ENCODE assay signal across 14 cellular contexts in genomic region chr20:50277460-50278376, GRCh38.
DNase-seq lines count a peak whose midpoint lies in the region; ATAC-seq and TF ChIP-seq lines count a peak whose summit lies in the region.
"Had no signal": no experiment of that assay in that cellular context is flagged by ENCODE, and none has a peak within 500 bp of the region (broad histone marks: within the 10 kb centered on the region; RNA-seq: fewer than 3 reads in every experiment).

No MANE protein-coding gene starts in this region.

- H3K9me3 ChIP-seq in thyroid gland = no peaks in the 10 kb centered on the region

- no peaks in the 10 kb centered on the region for H3K27me3 ChIP-seq in thyroid gland

- peak overlapping the region; percentile 97 to 99 (median 98) for H3K27ac ChIP-seq in thyroid gland
- H3K27ac ChIP-seq: C4-2B had no signal

- peaks cover 19% of the 10 kb centered on the region for H3K36me3 Mint-ChIP-seq in dendritic cell treated with granulocyte-macrophage colony-stimulating factor and Interleukin-4, amounts not matched to agents 40 ng/mL and 50 ng/mL, for 4 days (ENCODE audit: low read depth)
- no peaks in the 10 kb centered on the region for H3K36me3 Mint-ChIP-seq in nephron (ENCODE audit: low read depth)
- H3K36me3 Mint-ChIP-seq: activated CD8-positive, alpha-beta memory T cell treated with anti-CD3 and anti-CD28 coated beads, Interleukin-2, amount 10 ng/mL, durations not matched to agents 7 days and 5 days; activated naive CD4-positive, alpha-beta T cell treated with anti-CD3 and anti-CD28 coated beads, Interleukin-2, amount 10 ng/mL, durations not matched to agents 7 days and 5 days had no signal

- peak overlapping the region; percentile 77 for H3K27ac Mint-ChIP-seq in dendritic cell treated with granulocyte-macrophage colony-stimulating factor and Interleukin-4, amounts not matched to agents 40 ng/mL and 50 ng/mL, for 4 days
- peak overlapping the region; percentile 15 to 19 (median 16) for H3K27ac Mint-ChIP-seq in nephron
- H3K27ac Mint-ChIP-seq: activated naive CD4-positive, alpha-beta T cell treated with anti-CD3 and anti-CD28 coated beads, Interleukin-2, amount 10 ng/mL, durations not matched to agents 7 days and 5 days had no signal

- ATAC-seq in HG02840 (IDR thresholded peaks at IDR 0.05; ENCODE audit: low FRiP score, unreplicated experiment) = no peak
- ATAC-seq in GM21528 (IDR thresholded peaks at IDR 0.05; ENCODE audit: low FRiP score, unreplicated experiment) = no peak
- ATAC-seq: activated CD8-positive, alpha-beta memory T cell treated with anti-CD3 and anti-CD28 coated beads, Interleukin-2, amount 10 ng/mL, durations not matched to agents 7 days and 5 days had no signal

- H3K4me3 ChIP-seq in thyroid gland (replicated peaks in 1 of 3) = no peak overlapping the region

- no peaks in the 10 kb centered on the region for H3K36me3 ChIP-seq in thyroid gland

- WGBS in thyroid gland, 2 donors = 45% methylated on average over 10 to 14 of the region's 16 CpGs

- TF ChIP-seq CTCF in nephron (IDR thresholded peaks at IDR 0.05; ENCODE audit: unreplicated experiment in 3 of 3) (no peak), thyroid gland (IDR thresholded peaks at IDR 0.05) (no peak)

- peaks cover under 1% of the 10 kb centered on the region for H3K27me3 Mint-ChIP-seq in dendritic cell treated with granulocyte-macrophage colony-stimulating factor and Interleukin-4, amounts not matched to agents 40 ng/mL and 50 ng/mL, for 4 days
- H3K27me3 Mint-ChIP-seq in nephron (ENCODE audit: low read depth) = peaks cover 10% of the 10 kb centered on the region

- H3K4me1 ChIP-seq in thyroid gland = peaks cover 39 to 53% of the 10 kb centered on the region in 2 donors

- H3K4me1 Mint-ChIP-seq in dendritic cell treated with granulocyte-macrophage colony-stimulating factor and Interleukin-4, amounts not matched to agents 40 ng/mL and 50 ng/mL, for 4 days (ENCODE audit: low read depth) = peaks cover 93% of the 10 kb centered on the region
- H3K4me1 Mint-ChIP-seq in nephron = peaks cover 9% of the 10 kb centered on the region
- H3K4me1 Mint-ChIP-seq: activated naive CD4-positive, alpha-beta T cell treated with anti-CD3 and anti-CD28 coated beads, Interleukin-2, amount 10 ng/mL, durations not matched to agents 7 days and 5 days had no signal

- intact Hi-C loops in dendritic cell treated with granulocyte-macrophage colony-stimulating factor and Interleukin-4, amounts not matched to agents 40 ng/mL and 50 ng/mL, for 4 days (cut with micrococcal nuclease) = loop anchor here (10.0 kb wide), 1 partner anchor 67 kb away; no protein-coding TSS in a partner anchor
- intact Hi-C loops in thyroid gland (cut with DNase I) = no loop called here

- peak in 1 of 2 donors; percentile 67 for TF ChIP-seq POLR2A in thyroid gland (IDR thresholded peaks at IDR 0.05)

- no peaks in the 10 kb centered on the region for H3K9me3 Mint-ChIP-seq in dendritic cell treated with granulocyte-macrophage colony-stimulating factor and Interleukin-4, amounts not matched to agents 40 ng/mL and 50 ng/mL, for 4 days
- H3K9me3 Mint-ChIP-seq in nephron = no peaks in the 10 kb centered on the region
- H3K9me3 Mint-ChIP-seq: activated naive CD4-positive, alpha-beta T cell treated with anti-CD3 and anti-CD28 coated beads, Interleukin-2, amount 10 ng/mL, durations not matched to agents 7 days and 5 days had no signal

- H3K4me3 Mint-ChIP-seq in dendritic cell treated with granulocyte-macrophage colony-stimulating factor and Interleukin-4, amounts not matched to agents 40 ng/mL and 50 ng/mL, for 4 days = no peak overlapping the region
- H3K4me3 Mint-ChIP-seq in nephron = peak overlapping the region in 1 of 3 experiments; percentile 24
- H3K4me3 Mint-ChIP-seq: activated CD8-positive, alpha-beta memory T cell treated with anti-CD3 and anti-CD28 coated beads, Interleukin-2, amount 10 ng/mL, durations not matched to agents 7 days and 5 days; activated naive CD4-positive, alpha-beta T cell treated with anti-CD3 and anti-CD28 coated beads, Interleukin-2, amount 10 ng/mL, durations not matched to agents 7 days and 5 days had no signal

- DNase-seq in RPMI7951 (ENCODE audit: low read depth) (peak; percentile 20), thyroid gland (peak; percentile 91 to 93), NCI-H2196 treated with DMSO at 0.1 percent for 48 hours (lab: John Stamatoyannopoulos, UW; ENCODE audit: unreplicated experiment) (no peak)
- no peak for DNase-seq in activated CD8-positive, alpha-beta memory T cell treated with anti-CD3 and anti-CD28 coated beads for 24 hours
- DNase-seq: activated CD8-positive, alpha-beta memory T cell treated with anti-CD3 and anti-CD28 coated beads, Interleukin-2, amount 10 ng/mL, durations not matched to agents 7 days and 5 days; activated naive CD4-positive, alpha-beta T cell treated with anti-CD3 and anti-CD28 coated beads, Interleukin-2, amount 10 ng/mL, durations not matched to agents 7 days and 5 days; cerebellar nuclear complex; NCI-H345; stimulated activated CD4-positive, alpha-beta T cell treated with anti-CD3 and anti-CD28 coated beads, Interleukin-1b, Interleukin-23, amount 100 ng/mL, for 48 hours had no signal

Comparison
In these comparisons a context has a peak if more than half of its experiments do, and no peak if none do; other contexts are left out.
1. DNase-seq: peak in RPMI7951 (single experiment) and thyroid gland (2 of 2); none in NCI-H2196 treated with DMSO at 0.1 percent for 48 hours (single experiment) and activated CD8-positive, alpha-beta memory T cell treated with anti-CD3 and anti-CD28 coated beads for 24 hours (single experiment).